1 cellular context compared by ENCODE assay signal in the genomic region with DNA sequence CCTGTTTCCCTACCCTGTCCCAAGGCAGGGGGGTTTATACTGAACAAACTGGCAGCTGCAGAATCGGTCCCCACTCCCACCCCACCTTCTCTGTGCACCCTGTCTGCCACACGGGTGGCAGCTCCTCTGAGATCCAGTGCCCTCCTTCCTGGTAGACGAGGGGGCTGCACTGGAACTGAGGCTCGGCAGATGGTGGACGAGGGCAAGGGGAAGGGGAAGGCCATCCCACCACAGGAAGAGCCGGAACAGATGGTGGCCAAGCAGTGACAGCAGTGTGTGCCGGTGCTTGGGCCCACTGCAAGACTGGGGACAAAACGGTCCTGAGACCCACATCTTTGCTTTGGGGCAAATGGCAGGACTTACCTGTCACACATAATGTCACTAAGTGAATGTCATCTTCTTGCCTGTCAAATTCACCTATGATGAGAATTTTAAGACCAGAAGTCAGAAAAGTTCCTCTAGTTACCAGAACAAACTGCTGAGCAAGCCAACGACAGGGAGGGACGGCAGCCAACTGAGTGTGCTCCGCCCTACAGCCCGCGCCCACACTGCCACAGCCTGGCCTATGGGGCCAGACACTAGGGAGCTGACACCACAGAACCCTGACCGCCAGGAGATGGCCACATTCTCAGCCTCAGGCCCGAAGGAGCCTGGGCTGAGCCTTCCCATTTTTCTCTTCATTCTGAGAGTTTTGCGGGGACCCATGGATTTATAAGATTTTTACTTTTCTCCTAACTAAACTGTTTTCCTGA.
TF ChIP-seq lines count a peak whose summit lies in the region.

No MANE protein-coding gene starts in this region.

TF ChIP-seq in H1, 55 proteins besides CTCF, POLR2A, EP300 and RAD21 (continued from another document):
- TF ChIP-seq, protein P1, sequence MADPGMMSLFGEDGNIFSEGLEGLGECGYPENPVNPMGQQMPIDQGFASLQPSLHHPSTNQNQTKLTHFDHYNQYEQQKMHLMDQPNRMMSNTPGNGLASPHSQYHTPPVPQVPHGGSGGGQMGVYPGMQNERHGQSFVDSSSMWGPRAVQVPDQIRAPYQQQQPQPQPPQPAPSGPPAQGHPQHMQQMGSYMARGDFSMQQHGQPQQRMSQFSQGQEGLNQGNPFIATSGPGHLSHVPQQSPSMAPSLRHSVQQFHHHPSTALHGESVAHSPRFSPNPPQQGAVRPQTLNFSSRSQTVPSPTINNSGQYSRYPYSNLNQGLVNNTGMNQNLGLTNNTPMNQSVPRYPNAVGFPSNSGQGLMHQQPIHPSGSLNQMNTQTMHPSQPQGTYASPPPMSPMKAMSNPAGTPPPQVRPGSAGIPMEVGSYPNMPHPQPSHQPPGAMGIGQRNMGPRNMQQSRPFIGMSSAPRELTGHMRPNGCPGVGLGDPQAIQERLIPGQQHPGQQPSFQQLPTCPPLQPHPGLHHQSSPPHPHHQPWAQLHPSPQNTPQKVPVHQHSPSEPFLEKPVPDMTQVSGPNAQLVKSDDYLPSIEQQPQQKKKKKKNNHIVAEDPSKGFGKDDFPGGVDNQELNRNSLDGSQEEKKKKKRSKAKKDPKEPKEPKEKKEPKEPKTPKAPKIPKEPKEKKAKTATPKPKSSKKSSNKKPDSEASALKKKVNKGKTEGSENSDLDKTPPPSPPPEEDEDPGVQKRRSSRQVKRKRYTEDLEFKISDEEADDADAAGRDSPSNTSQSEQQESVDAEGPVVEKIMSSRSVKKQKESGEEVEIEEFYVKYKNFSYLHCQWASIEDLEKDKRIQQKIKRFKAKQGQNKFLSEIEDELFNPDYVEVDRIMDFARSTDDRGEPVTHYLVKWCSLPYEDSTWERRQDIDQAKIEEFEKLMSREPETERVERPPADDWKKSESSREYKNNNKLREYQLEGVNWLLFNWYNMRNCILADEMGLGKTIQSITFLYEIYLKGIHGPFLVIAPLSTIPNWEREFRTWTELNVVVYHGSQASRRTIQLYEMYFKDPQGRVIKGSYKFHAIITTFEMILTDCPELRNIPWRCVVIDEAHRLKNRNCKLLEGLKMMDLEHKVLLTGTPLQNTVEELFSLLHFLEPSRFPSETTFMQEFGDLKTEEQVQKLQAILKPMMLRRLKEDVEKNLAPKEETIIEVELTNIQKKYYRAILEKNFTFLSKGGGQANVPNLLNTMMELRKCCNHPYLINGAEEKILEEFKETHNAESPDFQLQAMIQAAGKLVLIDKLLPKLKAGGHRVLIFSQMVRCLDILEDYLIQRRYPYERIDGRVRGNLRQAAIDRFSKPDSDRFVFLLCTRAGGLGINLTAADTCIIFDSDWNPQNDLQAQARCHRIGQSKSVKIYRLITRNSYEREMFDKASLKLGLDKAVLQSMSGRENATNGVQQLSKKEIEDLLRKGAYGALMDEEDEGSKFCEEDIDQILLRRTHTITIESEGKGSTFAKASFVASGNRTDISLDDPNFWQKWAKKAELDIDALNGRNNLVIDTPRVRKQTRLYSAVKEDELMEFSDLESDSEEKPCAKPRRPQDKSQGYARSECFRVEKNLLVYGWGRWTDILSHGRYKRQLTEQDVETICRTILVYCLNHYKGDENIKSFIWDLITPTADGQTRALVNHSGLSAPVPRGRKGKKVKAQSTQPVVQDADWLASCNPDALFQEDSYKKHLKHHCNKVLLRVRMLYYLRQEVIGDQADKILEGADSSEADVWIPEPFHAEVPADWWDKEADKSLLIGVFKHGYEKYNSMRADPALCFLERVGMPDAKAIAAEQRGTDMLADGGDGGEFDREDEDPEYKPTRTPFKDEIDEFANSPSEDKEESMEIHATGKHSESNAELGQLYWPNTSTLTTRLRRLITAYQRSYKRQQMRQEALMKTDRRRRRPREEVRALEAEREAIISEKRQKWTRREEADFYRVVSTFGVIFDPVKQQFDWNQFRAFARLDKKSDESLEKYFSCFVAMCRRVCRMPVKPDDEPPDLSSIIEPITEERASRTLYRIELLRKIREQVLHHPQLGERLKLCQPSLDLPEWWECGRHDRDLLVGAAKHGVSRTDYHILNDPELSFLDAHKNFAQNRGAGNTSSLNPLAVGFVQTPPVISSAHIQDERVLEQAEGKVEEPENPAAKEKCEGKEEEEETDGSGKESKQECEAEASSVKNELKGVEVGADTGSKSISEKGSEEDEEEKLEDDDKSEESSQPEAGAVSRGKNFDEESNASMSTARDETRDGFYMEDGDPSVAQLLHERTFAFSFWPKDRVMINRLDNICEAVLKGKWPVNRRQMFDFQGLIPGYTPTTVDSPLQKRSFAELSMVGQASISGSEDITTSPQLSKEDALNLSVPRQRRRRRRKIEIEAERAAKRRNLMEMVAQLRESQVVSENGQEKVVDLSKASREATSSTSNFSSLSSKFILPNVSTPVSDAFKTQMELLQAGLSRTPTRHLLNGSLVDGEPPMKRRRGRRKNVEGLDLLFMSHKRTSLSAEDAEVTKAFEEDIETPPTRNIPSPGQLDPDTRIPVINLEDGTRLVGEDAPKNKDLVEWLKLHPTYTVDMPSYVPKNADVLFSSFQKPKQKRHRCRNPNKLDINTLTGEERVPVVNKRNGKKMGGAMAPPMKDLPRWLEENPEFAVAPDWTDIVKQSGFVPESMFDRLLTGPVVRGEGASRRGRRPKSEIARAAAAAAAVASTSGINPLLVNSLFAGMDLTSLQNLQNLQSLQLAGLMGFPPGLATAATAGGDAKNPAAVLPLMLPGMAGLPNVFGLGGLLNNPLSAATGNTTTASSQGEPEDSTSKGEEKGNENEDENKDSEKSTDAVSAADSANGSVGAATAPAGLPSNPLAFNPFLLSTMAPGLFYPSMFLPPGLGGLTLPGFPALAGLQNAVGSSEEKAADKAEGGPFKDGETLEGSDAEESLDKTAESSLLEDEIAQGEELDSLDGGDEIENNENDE (IDR thresholded peaks at IDR 0.05; ENCODE audit: insufficient replicate concordance, low read length), result no peak
- TF ChIP-seq CHD2 (IDR thresholded peaks at IDR 0.05; ENCODE audit: low read length) (no peak), TBP (IDR thresholded peaks at IDR 0.05; ENCODE audit: low read depth, low read length) (0 out of 2 replicates have a peak, but pooled peaks have one; percentile 19)
